ENCODE assay signal across 1 cellular context in the genomic region with DNA sequence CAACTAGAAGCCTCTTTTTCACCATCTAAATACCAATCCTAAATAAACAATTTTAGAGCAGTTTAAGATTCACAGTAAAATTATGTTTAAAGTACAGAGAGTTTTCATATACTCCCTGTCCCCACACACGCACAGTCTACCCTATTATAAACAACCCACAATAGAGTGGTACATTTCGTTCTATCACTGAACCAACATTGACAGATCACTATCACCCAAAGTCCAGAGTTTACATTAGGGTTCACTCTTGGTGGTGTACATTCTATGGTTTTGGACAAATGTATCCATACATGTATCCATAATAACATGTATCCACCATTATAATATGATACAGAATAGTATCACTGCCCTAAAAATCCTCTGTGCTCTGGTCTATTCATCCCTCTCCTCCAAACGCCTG.
TF ChIP-seq lines count a peak whose summit lies in the region.

No MANE protein-coding gene starts in this region.

TF ChIP-seq in HepG2, 621 proteins besides CTCF, POLR2A, EP300 and RAD21 (continued from another document and continues in another):
- TF ChIP-seq, protein P1, sequence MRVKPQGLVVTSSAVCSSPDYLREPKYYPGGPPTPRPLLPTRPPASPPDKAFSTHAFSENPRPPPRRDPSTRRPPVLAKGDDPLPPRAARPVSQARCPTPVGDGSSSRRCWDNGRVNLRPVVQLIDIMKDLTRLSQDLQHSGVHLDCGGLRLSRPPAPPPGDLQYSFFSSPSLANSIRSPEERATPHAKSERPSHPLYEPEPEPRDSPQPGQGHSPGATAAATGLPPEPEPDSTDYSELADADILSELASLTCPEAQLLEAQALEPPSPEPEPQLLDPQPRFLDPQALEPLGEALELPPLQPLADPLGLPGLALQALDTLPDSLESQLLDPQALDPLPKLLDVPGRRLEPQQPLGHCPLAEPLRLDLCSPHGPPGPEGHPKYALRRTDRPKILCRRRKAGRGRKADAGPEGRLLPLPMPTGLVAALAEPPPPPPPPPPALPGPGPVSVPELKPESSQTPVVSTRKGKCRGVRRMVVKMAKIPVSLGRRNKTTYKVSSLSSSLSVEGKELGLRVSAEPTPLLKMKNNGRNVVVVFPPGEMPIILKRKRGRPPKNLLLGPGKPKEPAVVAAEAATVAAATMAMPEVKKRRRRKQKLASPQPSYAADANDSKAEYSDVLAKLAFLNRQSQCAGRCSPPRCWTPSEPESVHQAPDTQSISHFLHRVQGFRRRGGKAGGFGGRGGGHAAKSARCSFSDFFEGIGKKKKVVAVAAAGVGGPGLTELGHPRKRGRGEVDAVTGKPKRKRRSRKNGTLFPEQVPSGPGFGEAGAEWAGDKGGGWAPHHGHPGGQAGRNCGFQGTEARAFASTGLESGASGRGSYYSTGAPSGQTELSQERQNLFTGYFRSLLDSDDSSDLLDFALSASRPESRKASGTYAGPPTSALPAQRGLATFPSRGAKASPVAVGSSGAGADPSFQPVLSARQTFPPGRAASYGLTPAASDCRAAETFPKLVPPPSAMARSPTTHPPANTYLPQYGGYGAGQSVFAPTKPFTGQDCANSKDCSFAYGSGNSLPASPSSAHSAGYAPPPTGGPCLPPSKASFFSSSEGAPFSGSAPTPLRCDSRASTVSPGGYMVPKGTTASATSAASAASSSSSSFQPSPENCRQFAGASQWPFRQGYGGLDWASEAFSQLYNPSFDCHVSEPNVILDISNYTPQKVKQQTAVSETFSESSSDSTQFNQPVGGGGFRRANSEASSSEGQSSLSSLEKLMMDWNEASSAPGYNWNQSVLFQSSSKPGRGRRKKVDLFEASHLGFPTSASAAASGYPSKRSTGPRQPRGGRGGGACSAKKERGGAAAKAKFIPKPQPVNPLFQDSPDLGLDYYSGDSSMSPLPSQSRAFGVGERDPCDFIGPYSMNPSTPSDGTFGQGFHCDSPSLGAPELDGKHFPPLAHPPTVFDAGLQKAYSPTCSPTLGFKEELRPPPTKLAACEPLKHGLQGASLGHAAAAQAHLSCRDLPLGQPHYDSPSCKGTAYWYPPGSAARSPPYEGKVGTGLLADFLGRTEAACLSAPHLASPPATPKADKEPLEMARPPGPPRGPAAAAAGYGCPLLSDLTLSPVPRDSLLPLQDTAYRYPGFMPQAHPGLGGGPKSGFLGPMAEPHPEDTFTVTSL (CRISPR knock-in tag; IDR thresholded peaks at IDR 0.05; ENCODE audit: borderline replicate concordance) = peak; percentile 76; the same call in 1 of the 2 replicates
- TF ChIP-seq SP4 (CRISPR knock-in tag; IDR thresholded peaks at IDR 0.05) = no peak
- TF ChIP-seq, protein P2, sequence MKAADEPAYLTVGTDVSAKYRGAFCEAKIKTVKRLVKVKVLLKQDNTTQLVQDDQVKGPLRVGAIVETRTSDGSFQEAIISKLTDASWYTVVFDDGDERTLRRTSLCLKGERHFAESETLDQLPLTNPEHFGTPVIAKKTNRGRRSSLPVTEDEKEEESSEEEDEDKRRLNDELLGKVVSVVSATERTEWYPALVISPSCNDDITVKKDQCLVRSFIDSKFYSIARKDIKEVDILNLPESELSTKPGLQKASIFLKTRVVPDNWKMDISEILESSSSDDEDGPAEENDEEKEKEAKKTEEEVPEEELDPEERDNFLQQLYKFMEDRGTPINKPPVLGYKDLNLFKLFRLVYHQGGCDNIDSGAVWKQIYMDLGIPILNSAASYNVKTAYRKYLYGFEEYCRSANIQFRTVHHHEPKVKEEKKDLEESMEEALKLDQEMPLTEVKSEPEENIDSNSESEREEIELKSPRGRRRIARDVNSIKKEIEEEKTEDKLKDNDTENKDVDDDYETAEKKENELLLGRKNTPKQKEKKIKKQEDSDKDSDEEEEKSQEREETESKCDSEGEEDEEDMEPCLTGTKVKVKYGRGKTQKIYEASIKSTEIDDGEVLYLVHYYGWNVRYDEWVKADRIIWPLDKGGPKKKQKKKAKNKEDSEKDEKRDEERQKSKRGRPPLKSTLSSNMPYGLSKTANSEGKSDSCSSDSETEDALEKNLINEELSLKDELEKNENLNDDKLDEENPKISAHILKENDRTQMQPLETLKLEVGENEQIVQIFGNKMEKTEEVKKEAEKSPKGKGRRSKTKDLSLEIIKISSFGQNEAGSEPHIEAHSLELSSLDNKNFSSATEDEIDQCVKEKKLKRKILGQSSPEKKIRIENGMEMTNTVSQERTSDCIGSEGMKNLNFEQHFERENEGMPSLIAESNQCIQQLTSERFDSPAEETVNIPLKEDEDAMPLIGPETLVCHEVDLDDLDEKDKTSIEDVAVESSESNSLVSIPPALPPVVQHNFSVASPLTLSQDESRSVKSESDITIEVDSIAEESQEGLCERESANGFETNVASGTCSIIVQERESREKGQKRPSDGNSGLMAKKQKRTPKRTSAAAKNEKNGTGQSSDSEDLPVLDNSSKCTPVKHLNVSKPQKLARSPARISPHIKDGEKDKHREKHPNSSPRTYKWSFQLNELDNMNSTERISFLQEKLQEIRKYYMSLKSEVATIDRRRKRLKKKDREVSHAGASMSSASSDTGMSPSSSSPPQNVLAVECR (CRISPR knock-in tag; IDR thresholded peaks at IDR 0.05; ENCODE audit: borderline replicate concordance) = no peak; the same call in 1 of the 2 replicates
- TF ChIP-seq, protein P3, sequence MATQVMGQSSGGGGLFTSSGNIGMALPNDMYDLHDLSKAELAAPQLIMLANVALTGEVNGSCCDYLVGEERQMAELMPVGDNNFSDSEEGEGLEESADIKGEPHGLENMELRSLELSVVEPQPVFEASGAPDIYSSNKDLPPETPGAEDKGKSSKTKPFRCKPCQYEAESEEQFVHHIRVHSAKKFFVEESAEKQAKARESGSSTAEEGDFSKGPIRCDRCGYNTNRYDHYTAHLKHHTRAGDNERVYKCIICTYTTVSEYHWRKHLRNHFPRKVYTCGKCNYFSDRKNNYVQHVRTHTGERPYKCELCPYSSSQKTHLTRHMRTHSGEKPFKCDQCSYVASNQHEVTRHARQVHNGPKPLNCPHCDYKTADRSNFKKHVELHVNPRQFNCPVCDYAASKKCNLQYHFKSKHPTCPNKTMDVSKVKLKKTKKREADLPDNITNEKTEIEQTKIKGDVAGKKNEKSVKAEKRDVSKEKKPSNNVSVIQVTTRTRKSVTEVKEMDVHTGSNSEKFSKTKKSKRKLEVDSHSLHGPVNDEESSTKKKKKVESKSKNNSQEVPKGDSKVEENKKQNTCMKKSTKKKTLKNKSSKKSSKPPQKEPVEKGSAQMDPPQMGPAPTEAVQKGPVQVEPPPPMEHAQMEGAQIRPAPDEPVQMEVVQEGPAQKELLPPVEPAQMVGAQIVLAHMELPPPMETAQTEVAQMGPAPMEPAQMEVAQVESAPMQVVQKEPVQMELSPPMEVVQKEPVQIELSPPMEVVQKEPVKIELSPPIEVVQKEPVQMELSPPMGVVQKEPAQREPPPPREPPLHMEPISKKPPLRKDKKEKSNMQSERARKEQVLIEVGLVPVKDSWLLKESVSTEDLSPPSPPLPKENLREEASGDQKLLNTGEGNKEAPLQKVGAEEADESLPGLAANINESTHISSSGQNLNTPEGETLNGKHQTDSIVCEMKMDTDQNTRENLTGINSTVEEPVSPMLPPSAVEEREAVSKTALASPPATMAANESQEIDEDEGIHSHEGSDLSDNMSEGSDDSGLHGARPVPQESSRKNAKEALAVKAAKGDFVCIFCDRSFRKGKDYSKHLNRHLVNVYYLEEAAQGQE (IDR thresholded peaks at IDR 0.05; ENCODE audit: borderline replicate concordance in 1 of 2, low read depth in 1 of 2, low read length in 2 of 2) = no peak
- TF ChIP-seq FOXJ3 (CRISPR knock-in tag; IDR thresholded peaks at IDR 0.05; ENCODE audit: borderline replicate concordance) = peak; percentile 27; the same call in 1 of the 2 replicates
- TF ChIP-seq SMAD3 (CRISPR knock-in tag; IDR thresholded peaks at IDR 0.05) = no peak
- no peak for TF ChIP-seq ZNF354B (CRISPR knock-in tag; IDR thresholded peaks at IDR 0.05)
- TF ChIP-seq, protein P4, sequence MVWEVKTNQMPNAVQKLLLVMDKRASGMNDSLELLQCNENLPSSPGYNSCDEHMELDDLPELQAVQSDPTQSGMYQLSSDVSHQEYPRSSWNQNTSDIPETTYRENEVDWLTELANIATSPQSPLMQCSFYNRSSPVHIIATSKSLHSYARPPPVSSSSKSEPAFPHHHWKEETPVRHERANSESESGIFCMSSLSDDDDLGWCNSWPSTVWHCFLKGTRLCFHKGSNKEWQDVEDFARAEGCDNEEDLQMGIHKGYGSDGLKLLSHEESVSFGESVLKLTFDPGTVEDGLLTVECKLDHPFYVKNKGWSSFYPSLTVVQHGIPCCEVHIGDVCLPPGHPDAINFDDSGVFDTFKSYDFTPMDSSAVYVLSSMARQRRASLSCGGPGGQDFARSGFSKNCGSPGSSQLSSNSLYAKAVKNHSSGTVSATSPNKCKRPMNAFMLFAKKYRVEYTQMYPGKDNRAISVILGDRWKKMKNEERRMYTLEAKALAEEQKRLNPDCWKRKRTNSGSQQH (CRISPR knock-in tag; IDR thresholded peaks at IDR 0.05; ENCODE audit: low read depth) = no peak
- TF ChIP-seq FOXA1 (IDR thresholded peaks at IDR 0.05) = peak; percentile 35; the same call in 1 of the 2 replicates
- peak; percentile 76 for TF ChIP-seq FOXA1 (CRISPR knock-in tag; IDR thresholded peaks at IDR 0.05)
- TF ChIP-seq SAFB2 (CRISPR knock-in tag; IDR thresholded peaks at IDR 0.05; ENCODE audit: borderline replicate concordance, low read depth) = no peak
- TF ChIP-seq LCORL (IDR thresholded peaks at IDR 0.05) = no peak
- peak; percentile 62; the same call in 1 of the 2 replicates for TF ChIP-seq LCORL (CRISPR knock-in tag; IDR thresholded peaks at IDR 0.05)
- TF ChIP-seq NFE2L1 (CRISPR knock-in tag; IDR thresholded peaks at IDR 0.05; ENCODE audit: borderline replicate concordance) = no peak
- no peak for TF ChIP-seq ZNF761 (CRISPR knock-in tag; conservative IDR thresholded peaks at IDR 0.05)
- TF ChIP-seq ZNF431 (CRISPR knock-in tag; IDR thresholded peaks at IDR 0.05; ENCODE audit: borderline replicate concordance, low read depth) = no peak
- TF ChIP-seq NCOR1 (IDR thresholded peaks at IDR 0.05; ENCODE audit: borderline replicate concordance, low read length) = peak; percentile 40; the same call in 1 of the 2 replicates
- TF ChIP-seq ZMYM4 (CRISPR knock-in tag; IDR thresholded peaks at IDR 0.05) = peak; percentile 49; the same call in 1 of the 2 replicates
- TF ChIP-seq, protein P5, sequence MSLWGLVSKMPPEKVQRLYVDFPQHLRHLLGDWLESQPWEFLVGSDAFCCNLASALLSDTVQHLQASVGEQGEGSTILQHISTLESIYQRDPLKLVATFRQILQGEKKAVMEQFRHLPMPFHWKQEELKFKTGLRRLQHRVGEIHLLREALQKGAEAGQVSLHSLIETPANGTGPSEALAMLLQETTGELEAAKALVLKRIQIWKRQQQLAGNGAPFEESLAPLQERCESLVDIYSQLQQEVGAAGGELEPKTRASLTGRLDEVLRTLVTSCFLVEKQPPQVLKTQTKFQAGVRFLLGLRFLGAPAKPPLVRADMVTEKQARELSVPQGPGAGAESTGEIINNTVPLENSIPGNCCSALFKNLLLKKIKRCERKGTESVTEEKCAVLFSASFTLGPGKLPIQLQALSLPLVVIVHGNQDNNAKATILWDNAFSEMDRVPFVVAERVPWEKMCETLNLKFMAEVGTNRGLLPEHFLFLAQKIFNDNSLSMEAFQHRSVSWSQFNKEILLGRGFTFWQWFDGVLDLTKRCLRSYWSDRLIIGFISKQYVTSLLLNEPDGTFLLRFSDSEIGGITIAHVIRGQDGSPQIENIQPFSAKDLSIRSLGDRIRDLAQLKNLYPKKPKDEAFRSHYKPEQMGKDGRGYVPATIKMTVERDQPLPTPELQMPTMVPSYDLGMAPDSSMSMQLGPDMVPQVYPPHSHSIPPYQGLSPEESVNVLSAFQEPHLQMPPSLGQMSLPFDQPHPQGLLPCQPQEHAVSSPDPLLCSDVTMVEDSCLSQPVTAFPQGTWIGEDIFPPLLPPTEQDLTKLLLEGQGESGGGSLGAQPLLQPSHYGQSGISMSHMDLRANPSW (CRISPR knock-in tag; IDR thresholded peaks at IDR 0.05; ENCODE audit: borderline replicate concordance) = no peak
- no peak for TF ChIP-seq ZFP36L1 (CRISPR knock-in tag; IDR thresholded peaks at IDR 0.05)
- peak; percentile 47; the same call in 1 of the 2 replicates for TF ChIP-seq DPF2 (CRISPR knock-in tag; IDR thresholded peaks at IDR 0.05; ENCODE audit: borderline replicate concordance, low read depth)
- no peak for TF ChIP-seq ZSCAN25 (CRISPR knock-in tag; IDR thresholded peaks at IDR 0.05)
- TF ChIP-seq, protein P6, sequence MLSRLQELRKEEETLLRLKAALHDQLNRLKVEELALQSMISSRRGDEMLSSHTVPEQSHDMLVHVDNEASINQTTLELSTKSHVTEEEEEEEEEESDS (CRISPR knock-in tag; IDR thresholded peaks at IDR 0.05; ENCODE audit: borderline replicate concordance) = no peak
- TF ChIP-seq, protein P7, sequence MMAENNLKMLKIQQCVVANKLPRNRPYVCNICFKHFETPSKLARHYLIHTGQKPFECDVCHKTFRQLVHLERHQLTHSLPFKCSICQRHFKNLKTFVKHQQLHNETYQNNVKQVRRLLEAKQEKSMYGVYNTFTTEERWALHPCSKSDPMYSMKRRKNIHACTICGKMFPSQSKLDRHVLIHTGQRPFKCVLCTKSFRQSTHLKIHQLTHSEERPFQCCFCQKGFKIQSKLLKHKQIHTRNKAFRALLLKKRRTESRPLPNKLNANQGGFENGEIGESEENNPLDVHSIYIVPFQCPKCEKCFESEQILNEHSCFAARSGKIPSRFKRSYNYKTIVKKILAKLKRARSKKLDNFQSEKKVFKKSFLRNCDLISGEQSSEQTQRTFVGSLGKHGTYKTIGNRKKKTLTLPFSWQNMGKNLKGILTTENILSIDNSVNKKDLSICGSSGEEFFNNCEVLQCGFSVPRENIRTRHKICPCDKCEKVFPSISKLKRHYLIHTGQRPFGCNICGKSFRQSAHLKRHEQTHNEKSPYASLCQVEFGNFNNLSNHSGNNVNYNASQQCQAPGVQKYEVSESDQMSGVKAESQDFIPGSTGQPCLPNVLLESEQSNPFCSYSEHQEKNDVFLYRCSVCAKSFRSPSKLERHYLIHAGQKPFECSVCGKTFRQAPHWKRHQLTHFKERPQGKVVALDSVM (CRISPR knock-in tag; IDR thresholded peaks at IDR 0.05) = no peak
- TF ChIP-seq MEIS2 (CRISPR knock-in tag; IDR thresholded peaks at IDR 0.05) = no peak
- TF ChIP-seq, protein P8, sequence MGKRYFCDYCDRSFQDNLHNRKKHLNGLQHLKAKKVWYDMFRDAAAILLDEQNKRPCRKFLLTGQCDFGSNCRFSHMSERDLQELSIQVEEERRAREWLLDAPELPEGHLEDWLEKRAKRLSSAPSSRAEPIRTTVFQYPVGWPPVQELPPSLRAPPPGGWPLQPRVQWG (CRISPR knock-in tag; IDR thresholded peaks at IDR 0.05; ENCODE audit: borderline replicate concordance, low read depth) = no peak
- TF ChIP-seq DNMT3B (CRISPR knock-in tag; conservative IDR thresholded peaks at IDR 0.05) = no peak
- no peak for TF ChIP-seq ZNF484 (CRISPR knock-in tag; IDR thresholded peaks at IDR 0.05; ENCODE audit: borderline replicate concordance, low read depth)
- no peak for TF ChIP-seq ZNF432 (CRISPR knock-in tag; IDR thresholded peaks at IDR 0.05; ENCODE audit: borderline replicate concordance)
